Comparison of ENCODE assay signal across 8 cellular contexts in genomic region chr17:75131278-75132017, GRCh38. TPM values are rescaled to one million over a fixed set of nuclear protein-coding genes. Genes with fewer than 3 reads are reported as not detected.
DNase-seq lines count a peak whose midpoint lies in the region; ATAC-seq, FAIRE-seq and TF ChIP-seq lines count a peak whose summit lies in the region.

Gene NT5C (minus strand): TSS chr17:75131742. CDS start chr17:75131707, 35 bp downstream.

- TF ChIP-seq POLR2A in thyroid gland (IDR thresholded peaks at IDR 0.05), result peak in 1 of 2 donors; percentile 70

- H3K27me3 ChIP-seq in neuron (ENCODE audit: insufficient read depth, low read length) (no peaks in the 10 kb centered on the region), thyroid gland (no peaks in the 10 kb centered on the region)

- H3K27ac ChIP-seq in thyroid gland, result peak within 1 kb of the TSS; percentile 73 to 86 (median 76)

- intact Hi-C loops in thyroid gland (cut with DNase I), result no loop called here

- DNase-seq in ELF-1 (ENCODE audit: low read depth, low spot score) (peak; percentile 89), KG1 (lab: John Stamatoyannopoulos, UW) (peak; percentile 80), SHP77 (lab: John Stamatoyannopoulos, UW) (peak; percentile 85 to 92), frontal cortex (ENCODE audit: low spot score in 2 of 2) (peak; percentile 78 to 83), thyroid gland (peak; percentile 84 to 85)
- peak; percentile 41 for DNase-seq in activated gamma-delta T cell treated with anti-CD3 and anti-CD28 coated beads, Interleukin-2, amount 50 U/mL, for 16 hours (ENCODE audit: low read depth)

- H3K36me3 ChIP-seq in neuron (ENCODE audit: insufficient read depth, low read length) (peaks cover 34% of the 10 kb centered on the region), thyroid gland (peaks cover 0 to 5% of the 10 kb centered on the region in 2 donors)

- WGBS in thyroid gland, 2 donors, result 1 to 7% methylated on average over 6 to 11 of the region's 82 CpGs

- ATAC-seq in GM21717 (IDR thresholded peaks at IDR 0.05; ENCODE audit: unreplicated experiment), result peak; percentile 67

- TF ChIP-seq CTCF in thyroid gland (IDR thresholded peaks at IDR 0.05), result peak in 5 of 6 experiments; percentile 58 to 74 (median 67)

- peaks cover 8% of the 10 kb centered on the region for H3K4me1 ChIP-seq in neuron (ENCODE audit: insufficient read depth, low read length)
- peaks cover 6 to 15% of the 10 kb centered on the region in 2 donors for H3K4me1 ChIP-seq in thyroid gland

- H3K4me3 ChIP-seq in neuron (ENCODE audit: low read length) (peak within 1 kb of the TSS; percentile 83), thyroid gland (replicated peaks in 1 of 3) (peak within 1 kb of the TSS; percentile 41 to 62 (median 45))

- H3K9me3 ChIP-seq in neuron (ENCODE audit: low read length), result no peaks in the 10 kb centered on the region
- no peaks in the 10 kb centered on the region for H3K9me3 ChIP-seq in thyroid gland

- FAIRE-seq in frontal cortex (lab: Jason Lieb, UNC), result no peak

- H2AFZ ChIP-seq in neuron (ENCODE audit: low read depth, low read length), result peak within 1 kb of the TSS; percentile 78

RNA-seq across cellular contexts. Expression of gene NT5C, which starts in this region (rescaled TPM):
- total RNA-seq in frontal cortex (20.8 TPM), thyroid gland (100 to 1,000 TPM in 3 of 4 donors, 10 to 100 TPM in 1; 84.7 to 203 (median 107) TPM)

Comparison
In these comparisons a context has a peak if more than half of its experiments do, and no peak if none do; other contexts are left out.
1. Peak in every context shown above with its lines: DNase-seq, ATAC-seq, H3K4me3 ChIP-seq and H3K27ac ChIP-seq.